Comparison of ENCODE assay signal across 24 cellular contexts in genomic region chr11:18761741-18762140, GRCh38. TPM values are rescaled to one million over a fixed set of nuclear protein-coding genes. Genes with fewer than 3 reads are reported as not detected.
DNase-seq lines count a peak whose midpoint lies in the region; ATAC-seq, FAIRE-seq and TF ChIP-seq lines count a peak whose summit lies in the region.
"Had no signal": no experiment of that assay in that cellular context is flagged by ENCODE, and none has a peak within 500 bp of the region (broad histone marks: within the 10 kb centered on the region; RNA-seq: fewer than 3 reads in every experiment).

No MANE protein-coding gene starts in this region.

- FAIRE-seq in HepG2 (lab: Jason Lieb, UNC), result no peak
- FAIRE-seq: G401.6, GM12892, GM19239, H1 had no signal

- no peaks in the 10 kb centered on the region for H4K20me1 ChIP-seq in HepG2 (ENCODE audit: insufficient read depth, low read length)

- H3K27ac ChIP-seq in HepG2 (ENCODE audit: extremely low read length, insufficient read depth, low read length) (no peak overlapping the region), right lobe of liver (no peak overlapping the region), caudate nucleus (ENCODE audit: low read depth, low read length) (peak overlapping the region; percentile 63), neuronal stem cell (replicated peaks; ENCODE audit: low read length) (no peak overlapping the region), upper lobe of right lung (no peak overlapping the region)
- H3K27ac ChIP-seq: GM23248 had no signal

- no peak for TF ChIP-seq POLR2A in HepG2 (IDR thresholded peaks at IDR 0.05; ENCODE audit: insufficient read depth in 1 of 2, low read depth in 2 of 2, low read length in 2 of 2)
- TF ChIP-seq POLR2A in right lobe of liver (IDR thresholded peaks at IDR 0.05), result no peak

- no peaks in the 10 kb centered on the region for H3K36me3 ChIP-seq in HepG2 (replicated peaks in 1 of 2; ENCODE audit: control insufficient read depth in 1 of 2, insufficient read depth in 2 of 2, low read length in 2 of 2)
- H3K36me3 ChIP-seq in right lobe of liver, result no peaks in the 10 kb centered on the region
- H3K36me3 ChIP-seq in neuronal stem cell (replicated peaks in 1 of 2; ENCODE audit: control insufficient read depth in 2 of 2, insufficient read depth in 2 of 2, low read length in 2 of 2), result peaks cover 0 to 2% of the 10 kb centered on the region in 2 donors
- no peaks in the 10 kb centered on the region for H3K36me3 ChIP-seq in upper lobe of right lung

- no TSS peak for BruUV-seq in HepG2 (replicated peaks; lab: Mats Ljungman, UMichigan)

- H3K4me1 ChIP-seq in HepG2 (ENCODE audit: insufficient read depth, low read length) (no peaks in the 10 kb centered on the region), right lobe of liver (no peaks in the 10 kb centered on the region), neuronal stem cell (ENCODE audit: control insufficient read depth in 2 of 2, insufficient read depth in 1 of 2, low read depth in 1 of 2, low read length in 2 of 2) (no peaks in the 10 kb centered on the region), upper lobe of right lung (no peaks in the 10 kb centered on the region)

- no peak for TF ChIP-seq RAD21 in HepG2 (CRISPR knock-in tag; IDR thresholded peaks at IDR 0.05)

- 37% methylated on average over 11 of the region's 11 CpGs for WGBS in HepG2 (ENCODE audit: low lambda C conversion rate)
- 86% methylated on average over 3 of the region's 11 CpGs for WGBS in right lobe of liver (ENCODE audit: insufficient coverage, low coverage, low lambda C conversion rate, missing lambda C conversion rate)
- WGBS in neuronal stem cell (ENCODE audit: extremely low coverage in 2 of 2, insufficient read length in 2 of 2, insufficient replicate concordance in 1 of 2), 2 donors, result no CpG with 5 or more reads among the region's 11 CpGs

- H3K4ac ChIP-seq in neuronal stem cell (ENCODE audit: low read length), result no peak overlapping the region

- POLR2A ChIA-PET in HepG2 (lab: Yijun Ruan, JAX), result no interaction called here

- H3K14ac ChIP-seq in neuronal stem cell (ENCODE audit: low read length), result peak overlapping the region; percentile 6

- H3K18ac ChIP-seq in neuronal stem cell (ENCODE audit: low read length), result peak overlapping the region; percentile 33

- H2BK5ac ChIP-seq in neuronal stem cell (ENCODE audit: low read length), result no peak overlapping the region

- H2AFZ ChIP-seq in HepG2 (ENCODE audit: low read length) (no peak overlapping the region), neuronal stem cell (ENCODE audit: low read length) (no peak overlapping the region)
- H2AFZ ChIP-seq: GM23248 had no signal

- no peak overlapping the region for H3K23ac ChIP-seq in neuronal stem cell (ENCODE audit: low read depth, low read length, poor library complexity)

- ATAC-seq in HepG2 (no peak), right lobe of liver (no peak), upper lobe of right lung (peak; percentile 6), GM18498 (IDR thresholded peaks at IDR 0.05; ENCODE audit: unreplicated experiment) (no peak), HG03280 (IDR thresholded peaks at IDR 0.05; ENCODE audit: unreplicated experiment) (no peak)

- no peak overlapping the region for H2AK5ac ChIP-seq in neuronal stem cell (ENCODE audit: low read depth, low read length)

- H2BK120ac ChIP-seq in neuronal stem cell (ENCODE audit: low read depth, low read length), result no peak overlapping the region

- CTCF ChIA-PET in HepG2 (lab: Yijun Ruan, JAX; ENCODE audit: low intra/inter-chr PET ratio, low total read pairs), result no interaction called here

- no peak overlapping the region for H2BK15ac ChIP-seq in neuronal stem cell (ENCODE audit: low read length)

- H3K9me3 ChIP-seq in HepG2 (ENCODE audit: low read length) (no peaks in the 10 kb centered on the region), right lobe of liver (no peaks in the 10 kb centered on the region), neuronal stem cell (replicated peaks in 1 of 2; ENCODE audit: control insufficient read depth in 2 of 2, insufficient read depth in 1 of 2, low read depth in 1 of 2, low read length in 2 of 2) (no peaks in the 10 kb centered on the region), upper lobe of right lung (no peaks in the 10 kb centered on the region)

- no peak overlapping the region for H4K91ac ChIP-seq in neuronal stem cell (ENCODE audit: low read depth, low read length, poor library complexity)

- intact Hi-C loops in HepG2 (cut with micrococcal nuclease; ENCODE audit: unreplicated experiment) (no loop called here), right lobe of liver (cut with DNase I) (no loop called here), upper lobe of right lung (cut with DNase I) (no loop called here)

- no peak for DNase-seq in HepG2 (ENCODE audit: low spot score)
- no peak for DNase-seq in right lobe of liver
- peak in 46 of 61 donors; percentile 19 to 93 (median 64) for DNase-seq in caudate nucleus (lab: John Stamatoyannopoulos, UW)
- DNase-seq in neuronal stem cell (ENCODE audit: low spot score), result no peak
- DNase-seq in upper lobe of right lung, result no peak
- DNase-seq in NCI-H774 (lab: John Stamatoyannopoulos, UW), result no peak
- DNase-seq: C1 segment of cervical spinal cord; Calu3; CD4-positive, alpha-beta memory T cell; COR-L47; DMS153; DND-41; GM23248; H7; HCEC 1CT had no signal

- in situ Hi-C loops in HepG2 (cut with HindIII; ENCODE audit: extremely low pct_ligation_motif_present, low pct_unique_long_range_greater_than_20kb), result no loop called here

- no peak overlapping the region for H3K4me2 ChIP-seq in HepG2 (ENCODE audit: low read depth, low read length)
- no peak overlapping the region for H3K4me2 ChIP-seq in neuronal stem cell (ENCODE audit: insufficient read depth, low read length, poor library complexity, severe bottlenecking)

- no peak for TF ChIP-seq CTCF in HepG2 (CRISPR knock-in tag; IDR thresholded peaks at IDR 0.05)
- no peak for TF ChIP-seq CTCF in right lobe of liver (IDR thresholded peaks at IDR 0.05)
- TF ChIP-seq CTCF in upper lobe of right lung (IDR thresholded peaks at IDR 0.05), result no peak

- H3K79me1 ChIP-seq in neuronal stem cell (ENCODE audit: low read depth, low read length), result peaks cover 2% of the 10 kb centered on the region

- H4K8ac ChIP-seq in neuronal stem cell (ENCODE audit: low read depth, low read length), result no peak overlapping the region

- H3K27me3 ChIP-seq in HepG2 (ENCODE audit: control insufficient read depth in 1 of 2, insufficient read depth in 2 of 2, low read length in 2 of 2) (peaks cover 0 to 10% of the 10 kb centered on the region in 2 experiments; a peak in 2 of 5 replicates), right lobe of liver (no peaks in the 10 kb centered on the region), neuronal stem cell (ENCODE audit: control insufficient read depth in 3 of 3, insufficient read depth in 3 of 3, low read depth in 1 of 3, low read length in 3 of 3) (no peaks in the 10 kb centered on the region), upper lobe of right lung (no peaks in the 10 kb centered on the region)

- H3K4me3 ChIP-seq in HepG2 (replicated peaks in 1 of 3; ENCODE audit: insufficient read depth in 1 of 3, low read depth in 2 of 3, low read length in 3 of 3) (no peak overlapping the region), right lobe of liver (no peak overlapping the region), neuronal stem cell (ENCODE audit: low read length in 2 of 2) (no peak overlapping the region), upper lobe of right lung (no peak overlapping the region)
- H3K4me3 ChIP-seq: GM23248 had no signal

- H3K79me2 ChIP-seq in HepG2 (ENCODE audit: insufficient read depth, low read length), result no peaks in the 10 kb centered on the region

- no peak overlapping the region for H3K9ac ChIP-seq in HepG2 (ENCODE audit: insufficient read depth, low read depth, low read length)
- no peak overlapping the region for H3K9ac ChIP-seq in neuronal stem cell (ENCODE audit: low read depth, low read length, poor library complexity)
- H3K9ac ChIP-seq: GM23248 had no signal

- H2BK12ac ChIP-seq in neuronal stem cell (ENCODE audit: low read length), result no peak overlapping the region

- TF ChIP-seq EP300 in HepG2 (IDR thresholded peaks at IDR 0.05; ENCODE audit: low read depth in 2 of 2, low read length in 2 of 2), result no peak
- TF ChIP-seq EP300 in HepG2 (CRISPR knock-in tag; IDR thresholded peaks at IDR 0.05; ENCODE audit: borderline replicate concordance), result no peak

RNA-seq across cellular contexts. Expression of gene PTPN5, which starts 29.9 kb away (rescaled TPM):
- total RNA-seq in HepG2 (2016; rRNA removed; fragmentation: Illumina TruSeq; extraction: Trizol) (not detected in 2 replicates), right lobe of liver (not detected), upper lobe of right lung (0.81 TPM)
- total RNA-seq in HepG2 (2016; cell fraction: cytosol; rRNA removed; fragmentation: Illumina TruSeq; extraction: Trizol; ENCODE audit: low read depth), result not detected in 2 replicates
- total RNA-seq in HepG2 (2016; cell fraction: insoluble cytoplasmic fraction; rRNA removed; fragmentation: Illumina TruSeq; extraction: Trizol), result not detected in 2 replicates
- not detected in 2 replicates for total RNA-seq in HepG2 (2016; cell fraction: membrane; rRNA removed; fragmentation: Illumina TruSeq; extraction: Trizol)
- not detected in 2 replicates for total RNA-seq in HepG2 (2016; cell fraction: nucleus; rRNA removed; fragmentation: Illumina TruSeq; extraction: Trizol)
- polyA plus RNA-seq in HepG2 (2011; rRNA removed), result not detected in 2 replicates
- polyA plus RNA-seq in HepG2 (2011; cell fraction: cytosol; rRNA removed), result not detected in 2 replicates
- polyA plus RNA-seq in HepG2 (2011; cell fraction: nucleus; rRNA removed), result not detected in 2 replicates
- not detected in 2 replicates for polyA plus RNA-seq in HepG2 (2012)
- not detected in 2 replicates for polyA plus RNA-seq in HepG2 (2016; cell fraction: cytosol; fragmentation: Illumina TruSeq; extraction: Trizol; ENCODE audit: low read depth)
- not detected in 2 replicates for polyA plus RNA-seq in HepG2 (2016; cell fraction: insoluble cytoplasmic fraction; fragmentation: Illumina TruSeq; extraction: Trizol; ENCODE audit: low read depth)
- polyA plus RNA-seq in HepG2 (2016; cell fraction: membrane; fragmentation: Illumina TruSeq; extraction: Trizol; ENCODE audit: low read depth), result not detected in 2 replicates
- polyA plus RNA-seq in HepG2 (2016; cell fraction: nucleus; fragmentation: Illumina TruSeq; extraction: Trizol; ENCODE audit: insufficient read depth, low read depth), result not detected in 2 replicates
- polyA minus RNA-seq in HepG2 (2011; rRNA and poly(A)+ RNA removed; ENCODE audit: low replicate concordance), result not detected in 2 replicates
- not detected in 2 replicates for polyA minus RNA-seq in HepG2 (2011; cell fraction: cytosol; rRNA and poly(A)+ RNA removed)
- not detected in 2 replicates for polyA minus RNA-seq in HepG2 (2011; cell fraction: nucleus; rRNA and poly(A)+ RNA removed)
- polyA plus RNA-seq in neuronal stem cell (2013, experiment 1 of 2), result 22.9 TPM
- 22.7 TPM for polyA plus RNA-seq in neuronal stem cell (2013, experiment 2 of 2)
- total RNA-seq: A172; Calu3; CD4-positive, alpha-beta memory T cell; GM23248 had no signal
- polyA plus RNA-seq: BJ; CD4-positive, alpha-beta memory T cell; GM23248 had no signal

RNA-seq across cellular contexts. Expression of gene IGSF22, which starts 35.8 kb away (rescaled TPM):
- not detected in 2 replicates for total RNA-seq in HepG2 (2016; rRNA removed; fragmentation: Illumina TruSeq; extraction: Trizol)
- not detected in 2 replicates for total RNA-seq in HepG2 (2016; cell fraction: cytosol; rRNA removed; fragmentation: Illumina TruSeq; extraction: Trizol; ENCODE audit: low read depth)
- total RNA-seq in HepG2 (2016; cell fraction: insoluble cytoplasmic fraction; rRNA removed; fragmentation: Illumina TruSeq; extraction: Trizol), result not detected in 2 replicates
- total RNA-seq in HepG2 (2016; cell fraction: membrane; rRNA removed; fragmentation: Illumina TruSeq; extraction: Trizol), result not detected in 2 replicates
- total RNA-seq in HepG2 (2016; cell fraction: nucleus; rRNA removed; fragmentation: Illumina TruSeq; extraction: Trizol), result not detected in 2 replicates
- not detected in 2 replicates for polyA plus RNA-seq in HepG2 (2011; rRNA removed)
- polyA plus RNA-seq in HepG2 (2011; cell fraction: cytosol; rRNA removed), result not detected in 2 replicates
- polyA plus RNA-seq in HepG2 (2011; cell fraction: nucleus; rRNA removed), result not detected in 2 replicates
- not detected in 2 replicates for polyA plus RNA-seq in HepG2 (2012)
- polyA plus RNA-seq in HepG2 (2016; cell fraction: cytosol; fragmentation: Illumina TruSeq; extraction: Trizol; ENCODE audit: low read depth), result not detected in 2 replicates
- polyA plus RNA-seq in HepG2 (2016; cell fraction: insoluble cytoplasmic fraction; fragmentation: Illumina TruSeq; extraction: Trizol; ENCODE audit: low read depth), result not detected in 2 replicates
- polyA plus RNA-seq in HepG2 (2016; cell fraction: membrane; fragmentation: Illumina TruSeq; extraction: Trizol; ENCODE audit: low read depth), result not detected in 2 replicates
- polyA plus RNA-seq in HepG2 (2016; cell fraction: nucleus; fragmentation: Illumina TruSeq; extraction: Trizol; ENCODE audit: insufficient read depth, low read depth), result not detected in 2 replicates
- polyA minus RNA-seq in HepG2 (2011; rRNA and poly(A)+ RNA removed; ENCODE audit: low replicate concordance), result not detected in 2 replicates
- not detected in 2 replicates for polyA minus RNA-seq in HepG2 (2011; cell fraction: cytosol; rRNA and poly(A)+ RNA removed)
- polyA minus RNA-seq in HepG2 (2011; cell fraction: nucleus; rRNA and poly(A)+ RNA removed), result not detected in 2 replicates
- total RNA-seq in right lobe of liver, result under 1 TPM in 3 of 6 experiments, not detected in 3; 0.04 to 0.32 (median 0.12) TPM
- 0.04 TPM for polyA plus RNA-seq in neuronal stem cell (2013, experiment 1 of 2)
- polyA plus RNA-seq in neuronal stem cell (2013, experiment 2 of 2), result 0.08 TPM
- total RNA-seq in upper lobe of right lung, result 1.2 TPM
- total RNA-seq: A172, A673, Calu3, GM23248, H1 had no signal
- polyA plus RNA-seq: GM23248 had no signal

Comparison
In these comparisons a context has a peak if more than half of its experiments do, and no peak if none do; other contexts are left out.
1. DNase-seq: peak in caudate nucleus (46 of 61); none in HepG2 (single experiment), right lobe of liver (0 of 3), neuronal stem cell (single experiment), upper lobe of right lung (single experiment) and NCI-H774 (single experiment).